ENCODE assay signal across 17 cellular contexts in genomic region chr20:38055294-38055693, GRCh38.
"Had no signal": no experiment of that assay in that cellular context is flagged by ENCODE, and none has a peak within 500 bp of the region (broad histone marks: within the 10 kb centered on the region; RNA-seq: fewer than 3 reads in every experiment).

No MANE protein-coding gene starts in this region.

- H3K9me3 ChIP-seq: mucosa of descending colon, ovary, psoas muscle, suprapubic skin had no signal

- ATAC-seq: left ventricle myocardium superior, mucosa of descending colon, psoas muscle had no signal

- H3K4me1 ChIP-seq: suprapubic skin had no signal

- H3K27ac Mint-ChIP-seq: T-helper 1 cell treated with Interleukin-12 subunit alpha and Interleukin-12 subunit beta and Interleukin-4 antibody, amounts not matched to agents 30 μg/mL and 1 μg/mL, for 36 hours had no signal

- DNase-seq: activated CD4-positive, CD25-positive, alpha-beta regulatory T cell treated with anti-CD3 and anti-CD28 coated beads, Interleukin-2, amount 50 U/mL, for 72 hours; activated naive CD4-positive, alpha-beta T cell; activated T-cell treated with anti-CD3 and anti-CD28 coated beads for 4 hours; caudate nucleus; cortex of kidney; immature natural killer cell; kidney glomerular epithelial cell; left ventricle myocardium superior; mucosa of descending colon; naive B cell; ovary; psoas muscle; right cardiac atrium; trophoblast cell had no signal

- H3K4me3 Mint-ChIP-seq: immature natural killer cell; stimulated activated naive CD8-positive, alpha-beta T cell treated with anti-CD3 and anti-CD28 coated beads, Interleukin-15, Interleukin-2, amounts not matched to agents 100 ng/mL and 50 ng/mL, for 24 hours; T-helper 1 cell treated with Interleukin-12 subunit alpha and Interleukin-12 subunit beta and Interleukin-4 antibody, amounts not matched to agents 30 μg/mL and 1 μg/mL, for 36 hours had no signal

- H3K27me3 ChIP-seq: ovary, suprapubic skin had no signal

- H3K4me3 ChIP-seq: mucosa of descending colon, ovary, psoas muscle, suprapubic skin had no signal

- H3K27ac ChIP-seq: ovary, psoas muscle, suprapubic skin had no signal

- H3K9me3 Mint-ChIP-seq: immature natural killer cell; naive B cell; stimulated activated naive CD8-positive, alpha-beta T cell treated with anti-CD3 and anti-CD28 coated beads, Interleukin-15, Interleukin-2, amounts not matched to agents 100 ng/mL and 50 ng/mL, for 24 hours; T-helper 1 cell treated with Interleukin-12 subunit alpha and Interleukin-12 subunit beta and Interleukin-4 antibody, amounts not matched to agents 30 μg/mL and 1 μg/mL, for 36 hours had no signal

- H3K36me3 ChIP-seq: ovary had no signal

- H3K27me3 Mint-ChIP-seq: naive B cell; stimulated activated naive CD8-positive, alpha-beta T cell treated with anti-CD3 and anti-CD28 coated beads, Interleukin-15, Interleukin-2, amounts not matched to agents 100 ng/mL and 50 ng/mL, for 24 hours had no signal
